In the genomic region with DNA sequence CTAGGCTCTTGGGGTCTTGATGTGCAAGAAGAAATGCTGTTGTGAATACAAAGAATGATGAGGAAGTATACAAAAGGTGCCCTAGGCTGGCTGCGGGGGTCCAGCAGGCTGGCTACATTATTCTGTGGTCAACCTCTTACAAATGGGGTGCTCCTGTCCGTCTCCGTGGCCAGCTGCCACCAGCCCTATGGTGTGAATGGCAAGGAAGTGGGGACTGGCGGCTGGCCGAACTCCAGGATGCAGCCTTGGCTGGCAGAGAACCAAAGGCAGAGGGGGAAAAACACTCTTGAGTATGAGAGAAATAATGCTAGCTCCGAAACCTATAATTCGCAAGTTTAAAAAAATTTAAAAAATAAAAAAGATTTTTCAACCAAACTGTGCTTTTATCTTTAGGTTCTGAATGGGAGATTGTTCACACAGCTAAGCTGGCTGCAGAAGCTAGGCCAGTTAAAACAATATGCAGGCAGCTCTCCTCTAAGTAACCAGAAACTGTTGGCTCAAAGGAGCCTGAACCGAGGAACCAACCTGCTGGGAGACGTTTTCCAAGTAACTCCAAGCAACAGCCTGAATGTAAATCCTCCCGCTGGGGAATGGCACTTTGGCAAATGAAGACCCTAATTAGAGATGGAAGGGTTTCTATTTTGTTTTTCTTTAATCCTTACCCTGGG, we compare ENCODE assay signal across 20 cellular contexts. TPM values are rescaled to one million over a fixed set of nuclear protein-coding genes. Genes with fewer than 3 reads are reported as not detected.
A peak's percentile ranks its signal among the peaks of the same experiment; 100 is the strongest.
DNase-seq lines count a peak whose midpoint lies in the region; ATAC-seq, FAIRE-seq and TF ChIP-seq lines count a peak whose summit lies in the region.
"Had no signal": no experiment of that assay in that cellular context is flagged by ENCODE, and none has a peak within 500 bp of the region (broad histone marks: within the 10 kb centered on the region; RNA-seq: fewer than 3 reads in every experiment).

No MANE protein-coding gene starts in this region.

- no peaks in the 10 kb centered on the region for H3K9me2 ChIP-seq in GM23338 (ENCODE audit: insufficient read depth)

- H3K4me3 Mint-ChIP-seq in GM23338, result no peak overlapping the region; the same call in 2 of the 3 replicates
- H3K4me3 Mint-ChIP-seq in progenitor cell of endocrine pancreas (ENCODE audit: low read depth), result no peak overlapping the region
- H3K4me3 Mint-ChIP-seq: activated naive CD4-positive, alpha-beta T cell treated with anti-CD3 and anti-CD28 coated beads, Interleukin-2, amount 10 ng/mL, durations not matched to agents 7 days and 5 days; natural killer cell treated with Interleukin-12 subunit alpha and Interleukin-12 subunit beta and Interleukin-15 and Interleukin-18, amount 100 ng/mL, for 72 hours had no signal

- H3K36me3 ChIP-seq in GM23338 (ENCODE audit: insufficient read depth), result no peaks in the 10 kb centered on the region
- no peaks in the 10 kb centered on the region for H3K36me3 ChIP-seq in ascending aorta
- H3K36me3 ChIP-seq in kidney (ENCODE audit: control insufficient read depth in 1 of 2, insufficient read depth in 2 of 2, low read length in 2 of 2), result no peaks in the 10 kb centered on the region

- H2AFZ ChIP-seq in GM23338, result no peak overlapping the region

- H3K9me3 Mint-ChIP-seq in GM23338 (no peaks in the 10 kb centered on the region; the same call in 2 of the 3 replicates), progenitor cell of endocrine pancreas (ENCODE audit: low read depth) (no peaks in the 10 kb centered on the region)
- H3K9me3 Mint-ChIP-seq: activated naive CD4-positive, alpha-beta T cell treated with anti-CD3 and anti-CD28 coated beads, Interleukin-2, amount 10 ng/mL, durations not matched to agents 7 days and 5 days; natural killer cell treated with Interleukin-12 subunit alpha and Interleukin-12 subunit beta and Interleukin-15 and Interleukin-18, amount 100 ng/mL, for 72 hours had no signal

- H4K20me1 ChIP-seq in GM23338 (replicated peaks; ENCODE audit: insufficient read depth), result no peaks in the 10 kb centered on the region; the same call in 1 of the 2 replicates

- H3K4me1 Mint-ChIP-seq in GM23338 (peaks cover 57% of the 10 kb centered on the region), progenitor cell of endocrine pancreas (ENCODE audit: low read depth) (peaks cover 24% of the 10 kb centered on the region)

- H3K4me3 ChIP-seq in GM23338 (no peak overlapping the region), ascending aorta (no peak overlapping the region), kidney (ENCODE audit: low read length in 2 of 2) (no peak overlapping the region)
- H3K4me3 ChIP-seq: skin epidermis had no signal

- no peaks in the 10 kb centered on the region for H3K9me3 ChIP-seq in ascending aorta
- no peaks in the 10 kb centered on the region for H3K9me3 ChIP-seq in kidney (ENCODE audit: control insufficient read depth in 1 of 2, low read length in 2 of 2)

- TF ChIP-seq CTCF in GM23338 (conservative IDR thresholded peaks at IDR 0.05; ENCODE audit: low read depth in 2 of 2) (no peak), ascending aorta (IDR thresholded peaks at IDR 0.05) (no peak), kidney (IDR thresholded peaks at IDR 0.05; ENCODE audit: borderline replicate concordance, extremely low read depth, insufficient read depth) (no peak), progenitor cell of endocrine pancreas (IDR thresholded peaks at IDR 0.05; ENCODE audit: unreplicated experiment) (no peak)

- peak; percentile 73 for ATAC-seq in GM23338
- ATAC-seq in GM19328 (IDR thresholded peaks at IDR 0.05; ENCODE audit: unreplicated experiment), result no peak
- ATAC-seq in HG02884 (IDR thresholded peaks at IDR 0.05; ENCODE audit: unreplicated experiment), result no peak
- ATAC-seq in HG02588 (IDR thresholded peaks at IDR 0.05; ENCODE audit: unreplicated experiment), result no peak
- ATAC-seq: natural killer cell treated with Interleukin-12 subunit alpha and Interleukin-12 subunit beta and Interleukin-15 and Interleukin-18, amount 100 ng/mL, for 72 hours had no signal

- peaks cover 72% of the 10 kb centered on the region for H3K79me2 ChIP-seq in GM23338 (replicated peaks; ENCODE audit: insufficient read depth)

- no peak for FAIRE-seq in kidney (lab: Jason Lieb, UNC)
- FAIRE-seq: H54 had no signal

- H3K4me1 ChIP-seq in GM23338 (ENCODE audit: insufficient read depth), result peaks cover 46% of the 10 kb centered on the region
- peaks cover 0 to 31% of the 10 kb centered on the region in 2 donors for H3K4me1 ChIP-seq in ascending aorta
- peaks cover 15 to 35% of the 10 kb centered on the region in 2 donors for H3K4me1 ChIP-seq in kidney (ENCODE audit: control insufficient read depth in 1 of 2, insufficient read depth in 1 of 2, low read depth in 1 of 2, low read length in 2 of 2)

- H3K27ac Mint-ChIP-seq in GM23338, result peak overlapping the region; percentile 69; the same call in 1 of the 2 replicates
- peak overlapping the region; percentile 51 for H3K27ac Mint-ChIP-seq in progenitor cell of endocrine pancreas
- H3K27ac Mint-ChIP-seq: activated naive CD4-positive, alpha-beta T cell treated with anti-CD3 and anti-CD28 coated beads, Interleukin-2, amount 10 ng/mL, durations not matched to agents 7 days and 5 days; natural killer cell treated with Interleukin-12 subunit alpha and Interleukin-12 subunit beta and Interleukin-15 and Interleukin-18, amount 100 ng/mL, for 72 hours had no signal

- no peak overlapping the region for H3K9ac ChIP-seq in kidney (ENCODE audit: low read length in 2 of 2)

- H3K36me3 Mint-ChIP-seq in GM23338 (ENCODE audit: low read depth) (peaks cover 3% of the 10 kb centered on the region; the same call in 2 of the 3 replicates), progenitor cell of endocrine pancreas (ENCODE audit: insufficient read depth) (no peaks in the 10 kb centered on the region)
- H3K36me3 Mint-ChIP-seq: activated naive CD4-positive, alpha-beta T cell treated with anti-CD3 and anti-CD28 coated beads, Interleukin-2, amount 10 ng/mL, durations not matched to agents 7 days and 5 days; natural killer cell treated with Interleukin-12 subunit alpha and Interleukin-12 subunit beta and Interleukin-15 and Interleukin-18, amount 100 ng/mL, for 72 hours had no signal

- H3K27ac ChIP-seq in GM23338 (ENCODE audit: low read depth) (peak overlapping the region; percentile 17; the same call in 1 of the 2 replicates), ascending aorta (peak overlapping the region; percentile 39 to 53), kidney (ENCODE audit: low read depth in 2 of 2, low read length in 2 of 2) (peak overlapping the region; percentile 33 to 54)
- H3K27ac ChIP-seq: epithelial cell of prostate had no signal

- H3K27me3 ChIP-seq in GM23338 (ENCODE audit: insufficient read depth) (no peaks in the 10 kb centered on the region), ascending aorta (no peaks in the 10 kb centered on the region)

- 0 out of 2 replicates have a peak, but pooled peaks cover 3% of the 10 kb centered on the region for H3F3A ChIP-seq in GM23338 (replicated peaks; ENCODE audit: low read depth)

- peak; percentile 27 for DNase-seq in GM23338 (ENCODE audit: low spot score)
- DNase-seq in ascending aorta (ENCODE audit: low spot score in 2 of 2), result no peak
- no peak for DNase-seq in kidney
- DNase-seq in progenitor cell of endocrine pancreas (ENCODE audit: low spot score, unreplicated experiment), result no peak
- DNase-seq in ureter (ENCODE audit: low spot score), result no peak
- DNase-seq: activated naive CD4-positive, alpha-beta T cell treated with anti-CD3 and anti-CD28 coated beads, Interleukin-2, amount 10 ng/mL, durations not matched to agents 7 days and 5 days; NCI-H187 treated with DMSO at 0.1 percent for 48 hours; NCI-H774; stimulated activated naive CD4-positive, alpha-beta T cell treated with Interleukin-2 at 50 U/mL for 16 hours had no signal

- H3K27me3 Mint-ChIP-seq in GM23338 (ENCODE audit: insufficient read depth, low read depth, poor library complexity) (peaks cover 9% of the 10 kb centered on the region), progenitor cell of endocrine pancreas (no peaks in the 10 kb centered on the region)

- intact Hi-C loops in ascending aorta (cut with DNase I), result no loop called here
- intact Hi-C loops in kidney (cut with DNase I), result no loop called here

- H3K4me2 ChIP-seq in GM23338, result 0 out of 2 replicates have a peak overlapping the region, but pooled peaks have one; percentile 8

TF ChIP-seq in GM23338, 12 proteins besides CTCF, POLR2A, EP300 and RAD21 (continues in another document):
- TF ChIP-seq JUNB (IDR thresholded peaks at IDR 0.05; ENCODE audit: unreplicated experiment) (no peak), EZH2 (IDR thresholded peaks at IDR 0.05; ENCODE audit: low read depth, unreplicated experiment) (no peak)
- TF ChIP-seq, protein P1, sequence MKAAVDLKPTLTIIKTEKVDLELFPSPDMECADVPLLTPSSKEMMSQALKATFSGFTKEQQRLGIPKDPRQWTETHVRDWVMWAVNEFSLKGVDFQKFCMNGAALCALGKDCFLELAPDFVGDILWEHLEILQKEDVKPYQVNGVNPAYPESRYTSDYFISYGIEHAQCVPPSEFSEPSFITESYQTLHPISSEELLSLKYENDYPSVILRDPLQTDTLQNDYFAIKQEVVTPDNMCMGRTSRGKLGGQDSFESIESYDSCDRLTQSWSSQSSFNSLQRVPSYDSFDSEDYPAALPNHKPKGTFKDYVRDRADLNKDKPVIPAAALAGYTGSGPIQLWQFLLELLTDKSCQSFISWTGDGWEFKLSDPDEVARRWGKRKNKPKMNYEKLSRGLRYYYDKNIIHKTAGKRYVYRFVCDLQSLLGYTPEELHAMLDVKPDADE (IDR thresholded peaks at IDR 0.05), result no peak

RNA-seq across cellular contexts. Expression of a gene that starts 50.3 kb away (rescaled TPM):
- not detected in 2 replicates for total RNA-seq in GM23338 (2014; rRNA removed; shearing (Covaris generic))
- polyA plus RNA-seq in GM23338 (2016; fragmentation: Nextera tagmentation; extraction: Ambion mirVana) (0.36 TPM in 1 of 2 replicates, not detected in the other), kidney (ENCODE audit: insufficient read depth, low read depth, low replicate concordance) (not detected)
- total RNA-seq in ascending aorta (not detected), kidney (not detected), progenitor cell of endocrine pancreas (not detected in 2 replicates), ureter (not detected)
- total RNA-seq: glomerular endothelial cell; LHCN-M2; natural killer cell treated with Interleukin-12 subunit alpha and Interleukin-12 subunit beta and Interleukin-15 and Interleukin-18, amount 100 ng/mL, for 72 hours; RPMI7951; T-helper 1 cell treated with Interleukin-12 subunit alpha and Interleukin-12 subunit beta and Interleukin-4 antibody, amounts not matched to agents 30 ng/mL and 1 ng/mL, for 36 hours had no signal
